24 cellular contexts compared by ENCODE assay signal in genomic region chr7:121062684-121063279, GRCh38.
DNase-seq lines count a peak whose midpoint lies in the region; ATAC-seq, FAIRE-seq and TF ChIP-seq lines count a peak whose summit lies in the region.
"Had no signal": no experiment of that assay in that cellular context is flagged by ENCODE, and none has a peak within 500 bp of the region (broad histone marks: within the 10 kb centered on the region; RNA-seq: fewer than 3 reads in every experiment).

No MANE protein-coding gene starts in this region.

- no peak overlapping the region for H3K23ac ChIP-seq in H1 (ENCODE audit: insufficient read length)

- H3K4me1 ChIP-seq in HepG2 (ENCODE audit: insufficient read depth, low read length) (no peaks in the 10 kb centered on the region; the same call in 1 of the 2 replicates), right lobe of liver (peaks cover 0 to 7% (median 4%) of the 10 kb centered on the region in 4 donors), OCI-LY3 (ENCODE audit: low read length) (peaks cover 4% of the 10 kb centered on the region; the same call in 1 of the 2 replicates), H1 (replicated peaks in 1 of 4; ENCODE audit: control insufficient read depth in 3 of 4, insufficient read depth in 4 of 4, low read length in 3 of 4) (no peaks in the 10 kb centered on the region; a peak in 1 of 7 replicates), uterus (no peaks in the 10 kb centered on the region)
- H3K4me1 ChIP-seq: BLaER1 treated with 17β-estradiol and CSF1 and Interleukin-3, amounts not matched to agents 10 nM and 100 nM; Peyer's patch had no signal

- no peak overlapping the region for H4K5ac ChIP-seq in H1 (ENCODE audit: insufficient read length, low read depth, low read length)

- peak overlapping the region; percentile 46; the same call in 1 of the 2 replicates for H3K9ac ChIP-seq in HepG2 (ENCODE audit: insufficient read depth, low read depth, low read length)
- no peak overlapping the region for H3K9ac ChIP-seq in OCI-LY3 (ENCODE audit: low read length)
- no peak overlapping the region for H3K9ac ChIP-seq in H1 (replicated peaks in 1 of 4; ENCODE audit: extremely low read depth in 1 of 4, low read depth in 3 of 4, low read length in 3 of 4)
- H3K9ac ChIP-seq: BLaER1 treated with 17β-estradiol and CSF1 and Interleukin-3, amounts not matched to agents 10 nM and 100 nM had no signal

- POLR2A ChIA-PET in HepG2 (lab: Yijun Ruan, JAX) (interaction anchor here (0.6 to 1.7 kb wide), 5 partner anchors 10 to 112 kb away, joined by 3 to 5 read pairs (median 4); partner anchors contain the start of gene ING3), H1 (lab: Charles Lee; ENCODE audit: partially characterized antibody) (no interaction called here)

- intact Hi-C loops in HepG2 (cut with micrococcal nuclease; ENCODE audit: unreplicated experiment) (no loop called here), right lobe of liver (cut with DNase I) (no loop called here), uterus (cut with DNase I; ENCODE audit: low total_unique reads) (no loop called here)

- peak overlapping the region; percentile 10 to 35 (median 28); a peak in 4 of 6 replicates for H3K4me3 ChIP-seq in HepG2 (replicated peaks in 1 of 3; ENCODE audit: insufficient read depth in 1 of 3, low read depth in 2 of 3, low read length in 3 of 3)
- no peak overlapping the region for H3K4me3 ChIP-seq in right lobe of liver
- no peak overlapping the region for H3K4me3 ChIP-seq in OCI-LY3 (ENCODE audit: low read length)
- H3K4me3 ChIP-seq in H1 (ENCODE audit: extremely low read depth in 1 of 4, insufficient read depth in 2 of 4, low read depth in 3 of 4, low read length in 4 of 4) = no peak overlapping the region
- H3K4me3 ChIP-seq in uterus = no peak overlapping the region
- no peak overlapping the region for H3K4me3 ChIP-seq in MG63
- H3K4me3 ChIP-seq: BLaER1 treated with 17β-estradiol and CSF1 and Interleukin-3, amounts not matched to agents 10 nM and 100 nM; Peyer's patch; SK-N-MC had no signal

- H3K4ac ChIP-seq in H1 (replicated peaks; ENCODE audit: insufficient read length, low read depth, low read length) = no peak overlapping the region

- H3K27me3 ChIP-seq in HepG2 (ENCODE audit: control insufficient read depth in 1 of 2, insufficient read depth in 2 of 2, low read length in 2 of 2) = no peaks in the 10 kb centered on the region
- H3K27me3 ChIP-seq in right lobe of liver = no peaks in the 10 kb centered on the region
- no peaks in the 10 kb centered on the region for H3K27me3 ChIP-seq in OCI-LY3 (ENCODE audit: low read depth, low read length)
- H3K27me3 ChIP-seq in H1 (replicated peaks in 1 of 4; ENCODE audit: control insufficient read depth in 3 of 4, extremely low read depth in 1 of 4, insufficient read depth in 3 of 4, low read length in 3 of 4) = no peaks in the 10 kb centered on the region
- H3K27me3 ChIP-seq in uterus = no peaks in the 10 kb centered on the region
- H3K27me3 ChIP-seq in MG63 = no peaks in the 10 kb centered on the region
- H3K27me3 ChIP-seq: BLaER1 treated with 17β-estradiol and CSF1 and Interleukin-3, amounts not matched to agents 10 nM and 100 nM; Peyer's patch had no signal

- no peaks in the 10 kb centered on the region for H3K79me2 ChIP-seq in HepG2 (ENCODE audit: insufficient read depth, low read length)
- no peaks in the 10 kb centered on the region for H3K79me2 ChIP-seq in OCI-LY3 (ENCODE audit: low read length)
- H3K79me2 ChIP-seq in H1 (ENCODE audit: control insufficient read depth in 1 of 2, insufficient read depth in 2 of 2, low read length in 2 of 2) = no peaks in the 10 kb centered on the region

- H2AK5ac ChIP-seq in H1 (ENCODE audit: low read depth, low read length) = no peak overlapping the region

- H3K56ac ChIP-seq in H1 (replicated peaks; ENCODE audit: insufficient read length, low read depth, low read length) = no peak overlapping the region

- no peak overlapping the region for H4K8ac ChIP-seq in H1 (ENCODE audit: extremely low read depth, insufficient read depth, low read length)

- H3K9me3 ChIP-seq in HepG2 (ENCODE audit: low read length) (no peaks in the 10 kb centered on the region), right lobe of liver (no peaks in the 10 kb centered on the region), OCI-LY3 (ENCODE audit: insufficient read depth, low read length) (no peaks in the 10 kb centered on the region; the same call in 1 of the 2 replicates), H1 (ENCODE audit: insufficient read depth in 2 of 2, low read depth in 1 of 2, low read length in 1 of 2) (no peaks in the 10 kb centered on the region), uterus (no peaks in the 10 kb centered on the region), MG63 (no peaks in the 10 kb centered on the region)
- H3K9me3 ChIP-seq: Peyer's patch had no signal

- FAIRE-seq in HepG2 (lab: Jason Lieb, UNC) = no peak
- no peak for FAIRE-seq in H1 (lab: Jason Lieb, UNC)
- FAIRE-seq: GM12892, GM18507, HTR-8/SVneo had no signal

- no peak overlapping the region for H2BK5ac ChIP-seq in H1 (ENCODE audit: low read depth, low read length)

- H3K36me3 ChIP-seq in HepG2 (replicated peaks in 1 of 2; ENCODE audit: control insufficient read depth in 1 of 2, insufficient read depth in 2 of 2, low read length in 2 of 2) (no peaks in the 10 kb centered on the region), right lobe of liver (no peaks in the 10 kb centered on the region), OCI-LY3 (replicated peaks; ENCODE audit: low read depth, low read length) (no peaks in the 10 kb centered on the region), H1 (ENCODE audit: control insufficient read depth in 2 of 4, insufficient read depth in 4 of 4, low read length in 3 of 4) (no peaks in the 10 kb centered on the region), uterus (no peaks in the 10 kb centered on the region), MG63 (no peaks in the 10 kb centered on the region)
- H3K36me3 ChIP-seq: BLaER1 treated with 17β-estradiol and CSF1 and Interleukin-3, amounts not matched to agents 10 nM and 100 nM; Peyer's patch had no signal

- peak; percentile 35 for DNase-seq in HepG2 (ENCODE audit: low spot score)
- no peak for DNase-seq in right lobe of liver
- DNase-seq in H1 (ENCODE audit: low read depth in 1 of 2, low spot score in 2 of 2) = no peak
- peak in 1 of 2 donors; percentile 28 for DNase-seq in uterus
- DNase-seq in MG63 = no peak
- DNase-seq: Calu3; CD8-positive, alpha-beta T cell; DMS53; EL; MV-4-11; NCI-H1417 treated with DMSO at 0.1 percent for 48 hours; NCI-H187 treated with DMSO at 0.1 percent for 48 hours; NCI-H345; NCI-H524 treated with DMSO at 0.1 percent for 48 hours; Peyer's patch; T-cell had no signal

- H3K79me1 ChIP-seq in H1 (ENCODE audit: low read depth, low read length) = no peaks in the 10 kb centered on the region

- no peak overlapping the region for H4K91ac ChIP-seq in H1 (replicated peaks; ENCODE audit: insufficient read length, low read length)

- H3K4me2 ChIP-seq in HepG2 (ENCODE audit: low read depth, low read length) = peak overlapping the region; percentile 53
- peak overlapping the region; percentile 11; the same call in 1 of the 2 replicates for H3K4me2 ChIP-seq in OCI-LY3 (ENCODE audit: low read length)
- no peak overlapping the region for H3K4me2 ChIP-seq in H1 (ENCODE audit: insufficient read depth in 1 of 2, low read depth in 2 of 2, low read length in 2 of 2)
- H3K4me2 ChIP-seq: BLaER1 treated with 17β-estradiol and CSF1 and Interleukin-3, amounts not matched to agents 10 nM and 100 nM had no signal

- ATAC-seq in HepG2 = peak; percentile 74
- ATAC-seq in right lobe of liver = no peak
- no peak for ATAC-seq in HG03378 (IDR thresholded peaks at IDR 0.05; ENCODE audit: unreplicated experiment)
- no peak for ATAC-seq in GM21381 (IDR thresholded peaks at IDR 0.05; ENCODE audit: unreplicated experiment)
- ATAC-seq: CD8-positive, alpha-beta T cell; T-cell had no signal

- CTCF ChIA-PET in HepG2 (lab: Yijun Ruan, JAX; ENCODE audit: low intra/inter-chr PET ratio, low total read pairs) = no interaction called here
- CTCF ChIA-PET in H1 (lab: Charles Lee; ENCODE audit: partially characterized antibody) = interaction anchor here (0.9 to 1.6 kb wide), 4 partner anchors 13 to 44 kb away, joined by 3 to 6 read pairs (median 5); no protein-coding TSS in a partner anchor

- TF ChIP-seq RAD21 in HepG2 (CRISPR knock-in tag; IDR thresholded peaks at IDR 0.05) = no peak
- TF ChIP-seq RAD21 in H1 (IDR thresholded peaks at IDR 0.05 in 1 of 2, conservative IDR thresholded peaks at IDR 0.05 in 1 of 2; ENCODE audit: low read depth in 2 of 2, low read length in 2 of 2) = no peak

- H2BK120ac ChIP-seq in H1 (replicated peaks; ENCODE audit: low read depth, low read length) = no peak overlapping the region

- H2BK12ac ChIP-seq in H1 (ENCODE audit: low read depth, low read length) = no peak overlapping the region

- no peak overlapping the region for H3K14ac ChIP-seq in H1 (ENCODE audit: insufficient read length)

- in situ Hi-C loops in HepG2 (cut with HindIII; ENCODE audit: extremely low pct_ligation_motif_present, low pct_unique_long_range_greater_than_20kb) = no loop called here

- H4K20me1 ChIP-seq in HepG2 (ENCODE audit: insufficient read depth, low read length) (no peaks in the 10 kb centered on the region), OCI-LY3 (ENCODE audit: insufficient read depth, low read length) (no peaks in the 10 kb centered on the region), H1 (replicated peaks in 1 of 2; ENCODE audit: control insufficient read depth in 1 of 2, insufficient read depth in 2 of 2, low read length in 2 of 2) (no peaks in the 10 kb centered on the region)
- H4K20me1 ChIP-seq: BLaER1 treated with 17β-estradiol and CSF1 and Interleukin-3, amounts not matched to agents 10 nM and 100 nM had no signal

- no peaks in the 10 kb centered on the region for H3K23me2 ChIP-seq in H1 (ENCODE audit: low read depth, low read length)

- no peak overlapping the region for H3K18ac ChIP-seq in H1 (ENCODE audit: extremely low read depth, low read length)

- no peak overlapping the region for H2BK15ac ChIP-seq in H1 (ENCODE audit: low read length)

- 18% methylated on average over 11 of the region's 11 CpGs for WGBS in HepG2 (ENCODE audit: low lambda C conversion rate)
- WGBS in right lobe of liver (ENCODE audit: insufficient coverage, low coverage, low lambda C conversion rate, missing lambda C conversion rate) = 83% methylated on average over 10 of the region's 11 CpGs
- 81% methylated on average over 11 of the region's 11 CpGs; no CpG with 5 or more reads in 1 of the 2 experiments for WGBS in H1 (ENCODE audit: extremely low coverage in 1 of 2, insufficient coverage in 1 of 2, insufficient read length in 1 of 2, insufficient replicate concordance in 2 of 2, low coverage in 1 of 2, low lambda C conversion rate in 2 of 2, missing lambda C conversion rate in 1 of 2), 2 experiments

- no peak overlapping the region for H2BK20ac ChIP-seq in H1 (ENCODE audit: low read length)

- TF ChIP-seq POLR2A in HepG2 (IDR thresholded peaks at IDR 0.05; ENCODE audit: insufficient read depth in 1 of 2, low read depth in 2 of 2, low read length in 2 of 2) = peak; percentile 54 to 87; a peak in 3 of 4 replicates
- no peak for TF ChIP-seq POLR2A in right lobe of liver (IDR thresholded peaks at IDR 0.05)
- TF ChIP-seq POLR2A in H1 (IDR thresholded peaks at IDR 0.05; ENCODE audit: control extremely low read depth in 1 of 2, low read depth in 2 of 2, low read length in 2 of 2) = no peak
- no peak for TF ChIP-seq POLR2A in uterus (IDR thresholded peaks at IDR 0.05)

- H3K27ac ChIP-seq in HepG2 (ENCODE audit: extremely low read length, insufficient read depth, low read length) = no peak overlapping the region
- H3K27ac ChIP-seq in right lobe of liver = no peak overlapping the region
- H3K27ac ChIP-seq in OCI-LY3 (ENCODE audit: low read length) = no peak overlapping the region
- no peak overlapping the region for H3K27ac ChIP-seq in H1 (ENCODE audit: low read depth, low read length)
- peak overlapping the region; percentile 42 to 79 for H3K27ac ChIP-seq in uterus
- H3K27ac ChIP-seq: BLaER1 treated with 17β-estradiol and CSF1 and Interleukin-3, amounts not matched to agents 10 nM and 100 nM; Peyer's patch; SK-N-MC had no signal

- TF ChIP-seq EP300 in HepG2 (IDR thresholded peaks at IDR 0.05; ENCODE audit: low read depth in 2 of 2, low read length in 2 of 2) = no peak
- no peak for TF ChIP-seq EP300 in HepG2 (CRISPR knock-in tag; IDR thresholded peaks at IDR 0.05; ENCODE audit: borderline replicate concordance)
- no peak for TF ChIP-seq EP300 in H1 (IDR thresholded peaks at IDR 0.05; ENCODE audit: borderline replicate concordance in 1 of 2, low read depth in 2 of 2, low read length in 2 of 2)

- peak overlapping the region; percentile 12 for H2AFZ ChIP-seq in HepG2 (ENCODE audit: low read length)
- no peak overlapping the region for H2AFZ ChIP-seq in OCI-LY3 (ENCODE audit: low read depth, low read length)
- H2AFZ ChIP-seq in H1 (ENCODE audit: low read length) = 0 out of 2 replicates have a peak overlapping the region, but pooled peaks have one; percentile 50

- TSS peak; percentile 71 for BruUV-seq in HepG2 (replicated peaks; lab: Mats Ljungman, UMichigan)

- TF ChIP-seq CTCF in HepG2 (CRISPR knock-in tag; IDR thresholded peaks at IDR 0.05) (no peak), right lobe of liver (IDR thresholded peaks at IDR 0.05) (no peak), OCI-LY3 (IDR thresholded peaks at IDR 0.05; ENCODE audit: low read depth, low read length) (no peak), H1 (IDR thresholded peaks at IDR 0.05; ENCODE audit: control extremely low read depth in 1 of 3, insufficient read depth in 1 of 3, low read depth in 1 of 3, low read length in 3 of 3) (no peak), uterus (IDR thresholded peaks at IDR 0.05) (no peak)

Comparison
In these comparisons a context has a peak if more than half of its experiments do, and no peak if none do; other contexts are left out.
1. H3K4me3 ChIP-seq: peak in HepG2 (3 of 3); none in right lobe of liver (0 of 3), OCI-LY3 (single experiment), H1 (0 of 4), uterus (0 of 2) and MG63 (single experiment).
2. POLR2A ChIP-seq: peak in HepG2 (2 of 2); none in right lobe of liver (single experiment), H1 (0 of 2) and uterus (0 of 2).
3. H3K27ac ChIP-seq: peak in uterus (2 of 2); none in HepG2 (single experiment), right lobe of liver (0 of 3), OCI-LY3 (single experiment) and H1 (single experiment).
4. H3K4me2 ChIP-seq: peak in HepG2 (single experiment) and OCI-LY3 (single experiment); none in H1 (0 of 2).
5. Of the 41 proteins assayed by ChIP-seq in both HepG2 and H1: peak only in HepG2: CHD2, MAX, PHF8, POLR2A, POLR2AphosphoS5 and TAF1; only in H1: none; in both: none; in neither: 35.